11 cellular contexts compared by ENCODE assay signal in genomic region chr22:18044548-18045271, GRCh38. TPM values are rescaled to one million over a fixed set of nuclear protein-coding genes. Genes with fewer than 3 reads are reported as not detected.
DNase-seq lines count a peak whose midpoint lies in the region; ATAC-seq and TF ChIP-seq lines count a peak whose summit lies in the region.
"Had no signal": no experiment of that assay in that cellular context is flagged by ENCODE, and none has a peak within 500 bp of the region (broad histone marks: within the 10 kb centered on the region; RNA-seq: fewer than 3 reads in every experiment).

No MANE protein-coding gene starts in this region.

- no peak overlapping the region for H3K4me3 ChIP-seq in right lobe of liver

- H3K27ac ChIP-seq in right lobe of liver (peak overlapping the region; percentile 64 to 83 (median 75)), temporal lobe (ENCODE audit: low read depth, low read length) (peak overlapping the region; percentile 99)

- no peaks in the 10 kb centered on the region for H3K9me3 Mint-ChIP-seq in chondrocyte (ENCODE audit: low read depth)
- H3K9me3 Mint-ChIP-seq: activated T-cell treated with anti-CD3 and anti-CD28 coated beads, Interleukin-2, amount 50 U/mL, for 72 hours had no signal

- no peaks in the 10 kb centered on the region for H3K27me3 ChIP-seq in right lobe of liver

- DNase-seq in NCI-H510A (lab: John Stamatoyannopoulos, UW) (peak; percentile 56), chondrocyte (ENCODE audit: low spot score) (peak; percentile 38), right lobe of liver (peak; percentile 85 to 92 (median 88))
- DNase-seq: activated T-cell treated with anti-CD3 and anti-CD28 coated beads, Interleukin-2, amount 50 U/mL, for 72 hours; NCI-H187; T-helper 17 cell had no signal

- no peak for TF ChIP-seq POLR2A in right lobe of liver (IDR thresholded peaks at IDR 0.05)

- H3K36me3 Mint-ChIP-seq in chondrocyte (ENCODE audit: low read depth), result no peaks in the 10 kb centered on the region

- no peaks in the 10 kb centered on the region for H3K36me3 ChIP-seq in right lobe of liver

- peak; percentile 87 to 95 (median 91) for ATAC-seq in right lobe of liver
- ATAC-seq in HG03432 (IDR thresholded peaks at IDR 0.05; ENCODE audit: unreplicated experiment), result no peak
- no peak for ATAC-seq in GM19467 (IDR thresholded peaks at IDR 0.05; ENCODE audit: unreplicated experiment)
- ATAC-seq in HG03159 (IDR thresholded peaks at IDR 0.05; ENCODE audit: unreplicated experiment), result no peak
- no peak for ATAC-seq in HG03139 (IDR thresholded peaks at IDR 0.05; ENCODE audit: unreplicated experiment)
- ATAC-seq: activated T-cell treated with anti-CD3 and anti-CD28 coated beads, Interleukin-2, amount 50 U/mL, for 72 hours; T-helper 17 cell had no signal

- 22% methylated on average over 5 of the region's 11 CpGs for WGBS in right lobe of liver (ENCODE audit: insufficient coverage, low coverage, low lambda C conversion rate, missing lambda C conversion rate)

- TF ChIP-seq CTCF in chondrocyte (IDR thresholded peaks at IDR 0.05) (no peak), right lobe of liver (IDR thresholded peaks at IDR 0.05) (no peak)

- peaks cover 27% of the 10 kb centered on the region for H3K4me1 Mint-ChIP-seq in chondrocyte (ENCODE audit: low read depth)
- H3K4me1 Mint-ChIP-seq: T-helper 17 cell had no signal

- no peaks in the 10 kb centered on the region for H3K9me3 ChIP-seq in right lobe of liver

- intact Hi-C loops in right lobe of liver (cut with DNase I), result no loop called here

- H3K27me3 Mint-ChIP-seq in chondrocyte (ENCODE audit: low read depth), result no peaks in the 10 kb centered on the region

- H3K4me3 Mint-ChIP-seq in chondrocyte (ENCODE audit: unreplicated experiment), result no peak overlapping the region
- H3K4me3 Mint-ChIP-seq: activated T-cell treated with anti-CD3 and anti-CD28 coated beads, Interleukin-2, amount 50 U/mL, for 72 hours; T-helper 17 cell had no signal

- no peak overlapping the region for H3K27ac Mint-ChIP-seq in chondrocyte (ENCODE audit: unreplicated experiment)
- H3K27ac Mint-ChIP-seq: activated T-cell treated with anti-CD3 and anti-CD28 coated beads, Interleukin-2, amount 50 U/mL, for 72 hours; T-helper 17 cell had no signal

- H3K4me1 ChIP-seq in right lobe of liver, result peaks cover 2 to 39% (median 16%) of the 10 kb centered on the region in 4 donors

RNA-seq across cellular contexts. Expression of gene MICAL3, which starts 20.3 kb away (rescaled TPM):
- total RNA-seq in chondrocyte (49.6 to 74.4 TPM (median 68.2 TPM) in 3 replicates), right lobe of liver (10 to 100 TPM; 31.5 to 61.8 (median 48.2) TPM), temporal lobe (56.5 TPM)

RNA-seq across cellular contexts. Expression of gene PEX26, which starts 33.1 kb away (rescaled TPM):
- 33.4 to 34.4 TPM (median 33.7 TPM) in 3 replicates for total RNA-seq in chondrocyte
- total RNA-seq in right lobe of liver, result 10 to 100 TPM; 22.7 to 42.5 (median 25.0) TPM
- 14.8 TPM for total RNA-seq in temporal lobe

Comparison
In these comparisons a context has a peak if more than half of its experiments do, and no peak if none do; other contexts are left out.
1. DNase-seq: peak in every context shown above with its lines; median percentile 88 in right lobe of liver; 56 in NCI-H510A; 38 in chondrocyte.
2. ATAC-seq: peak in right lobe of liver (4 of 4); none in HG03432 (single experiment), GM19467 (single experiment), HG03159 (single experiment) and HG03139 (single experiment).